In the genomic region with DNA sequence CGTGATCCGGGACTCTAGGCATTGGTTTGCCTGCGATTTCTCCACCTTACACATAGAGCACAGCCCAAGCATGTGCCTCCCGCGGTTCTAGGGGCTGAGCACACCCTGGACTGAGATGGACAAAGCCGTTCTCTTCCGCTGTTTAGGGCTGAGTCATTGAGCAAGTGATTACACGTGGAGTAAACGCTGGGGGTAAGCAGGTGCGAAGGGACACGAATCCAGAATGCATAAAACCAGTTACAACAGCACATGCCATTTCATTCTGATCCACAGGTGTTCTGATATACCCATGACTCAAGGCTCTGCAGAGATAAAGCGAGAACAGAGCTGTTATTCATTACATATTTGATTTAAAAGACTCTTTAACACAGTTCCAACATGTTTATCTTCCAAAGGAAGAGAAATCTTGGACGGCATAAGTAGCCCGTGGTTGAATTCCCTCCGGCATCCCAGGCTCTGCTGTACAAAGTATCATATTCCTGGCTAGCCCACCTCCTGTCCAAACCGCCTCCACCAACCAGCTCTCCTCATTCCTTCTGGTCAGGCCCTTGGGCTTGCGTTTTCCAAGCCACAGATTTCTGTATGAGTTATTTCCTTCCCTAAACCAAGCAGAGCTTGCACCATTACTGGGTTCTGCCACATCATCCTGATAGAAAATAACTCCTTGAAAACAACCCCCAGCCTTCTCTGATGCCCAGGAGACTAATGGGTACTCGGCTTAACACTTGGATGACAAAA, we compare ENCODE assay signal across 14 cellular contexts. TPM values are rescaled to one million over a fixed set of nuclear protein-coding genes. Genes with fewer than 3 reads are reported as not detected.
DNase-seq lines count a peak whose midpoint lies in the region; ATAC-seq and TF ChIP-seq lines count a peak whose summit lies in the region.
"Had no signal": no experiment of that assay in that cellular context is flagged by ENCODE, and none has a peak within 500 bp of the region (broad histone marks: within the 10 kb centered on the region; RNA-seq: fewer than 3 reads in every experiment).

No MANE protein-coding gene starts in this region.

- H3K4me2 ChIP-seq in BLaER1 treated with 17β-estradiol and CSF1 and Interleukin-3, amounts not matched to agents 10 nM and 100 nM, result peak overlapping the region in 9 of 11 experiments; percentile 10 to 84 (median 78); a peak in 16 of 22 replicates
- H3K4me2 ChIP-seq in mesendoderm (ENCODE audit: low read length), result no peak overlapping the region

- no peak overlapping the region for H3K4me3 ChIP-seq in BLaER1 treated with 17β-estradiol and CSF1 and Interleukin-3, amounts not matched to agents 10 nM and 100 nM
- H3K4me3 ChIP-seq in mesendoderm (ENCODE audit: low read length), result no peak overlapping the region
- H3K4me3 ChIP-seq: lower lobe of right lung, SK-N-MC had no signal

- H3K18ac ChIP-seq in mesendoderm (ENCODE audit: low read length), result no peak overlapping the region

- ATAC-seq in esophagus mucosa (peak; percentile 87), omental fat pad (ENCODE audit: low FRiP score) (peak; percentile 13), HG02840 (IDR thresholded peaks at IDR 0.05; ENCODE audit: low FRiP score, unreplicated experiment) (no peak), GM21717 (IDR thresholded peaks at IDR 0.05; ENCODE audit: unreplicated experiment) (no peak)

- H3K27me3 ChIP-seq in BLaER1 treated with 17β-estradiol and CSF1 and Interleukin-3, amounts not matched to agents 10 nM and 100 nM, result no peaks in the 10 kb centered on the region
- H3K27me3 ChIP-seq in mesendoderm (ENCODE audit: insufficient read depth, low read length, poor library complexity), result no peaks in the 10 kb centered on the region

- WGBS in mesendoderm (ENCODE audit: extremely low coverage, insufficient coverage, low lambda C conversion rate), result no CpG with 5 or more reads among the region's 18 CpGs

- H3K23ac ChIP-seq in mesendoderm (ENCODE audit: low read length), result no peak overlapping the region

- TF ChIP-seq CTCF in omental fat pad (IDR thresholded peaks at IDR 0.05), result no peak

- DNase-seq in NOMO-1 (lab: John Stamatoyannopoulos, UW; ENCODE audit: unreplicated experiment in 2 of 2), result peak; percentile 61 to 62
- no peak for DNase-seq in omental fat pad (ENCODE audit: low spot score)
- DNase-seq in mesendoderm, result no peak
- no peak for DNase-seq in OCI-M2 (lab: John Stamatoyannopoulos, UW; ENCODE audit: unreplicated experiment)
- DNase-seq: CD4-positive, alpha-beta memory T cell; lower lobe of right lung; NCI-H2107 had no signal

- no peak overlapping the region for H2BK15ac ChIP-seq in mesendoderm (replicated peaks; ENCODE audit: low read depth)

- H4K8ac ChIP-seq in mesendoderm (ENCODE audit: low read depth, low read length), result no peak overlapping the region

- no peaks in the 10 kb centered on the region for H3K36me3 ChIP-seq in BLaER1 treated with 17β-estradiol and CSF1 and Interleukin-3, amounts not matched to agents 10 nM and 100 nM
- H3K36me3 ChIP-seq in mesendoderm (ENCODE audit: control insufficient read depth, insufficient read depth, low read length), result no peaks in the 10 kb centered on the region
- H3K36me3 ChIP-seq: lower lobe of right lung had no signal

- no peak overlapping the region for H2BK120ac ChIP-seq in mesendoderm (ENCODE audit: low read depth, low read length)

- no peak overlapping the region for H3K56ac ChIP-seq in mesendoderm (ENCODE audit: low read length)

- no peaks in the 10 kb centered on the region for H4K20me1 ChIP-seq in BLaER1 treated with 17β-estradiol and CSF1 and Interleukin-3, amounts not matched to agents 10 nM and 100 nM

- no peak overlapping the region for H2AK5ac ChIP-seq in mesendoderm (ENCODE audit: low read length)

- no peak overlapping the region for H2BK5ac ChIP-seq in mesendoderm (ENCODE audit: low read length)

- peak overlapping the region in 4 of 11 experiments; percentile 5 to 68 (median 42); a peak in 4 of 22 replicates for H3K9ac ChIP-seq in BLaER1 treated with 17β-estradiol and CSF1 and Interleukin-3, amounts not matched to agents 10 nM and 100 nM
- H3K9ac ChIP-seq in mesendoderm (ENCODE audit: low read length), result no peak overlapping the region

- peak overlapping the region in 8 of 11 experiments; percentile 46 to 86 (median 80); a peak in 13 of 22 replicates for H3K27ac ChIP-seq in BLaER1 treated with 17β-estradiol and CSF1 and Interleukin-3, amounts not matched to agents 10 nM and 100 nM
- no peak overlapping the region for H3K27ac ChIP-seq in mesendoderm (ENCODE audit: low read depth, low read length)
- H3K27ac ChIP-seq: lower lobe of right lung, SK-N-MC had no signal

- no peak overlapping the region for H4K5ac ChIP-seq in mesendoderm (ENCODE audit: low read length)

- peaks cover 0 to 27% (median 0%) of the 10 kb centered on the region in 11 experiments; a peak in 8 of 22 replicates for H3K9me3 ChIP-seq in BLaER1 treated with 17β-estradiol and CSF1 and Interleukin-3, amounts not matched to agents 10 nM and 100 nM (replicated peaks in 1 of 11)
- H3K9me3 ChIP-seq: lower lobe of right lung had no signal

- H3K79me2 ChIP-seq in mesendoderm (ENCODE audit: control insufficient read depth, insufficient read depth, low read length), result no peaks in the 10 kb centered on the region

- H3K4me1 ChIP-seq in BLaER1 treated with 17β-estradiol and CSF1 and Interleukin-3, amounts not matched to agents 10 nM and 100 nM, result peaks cover 10 to 71% (median 61%) of the 10 kb centered on the region in 10 experiments; a peak in 19 of 20 replicates
- H3K4me1 ChIP-seq in mesendoderm (ENCODE audit: control insufficient read depth, low read depth, low read length), result no peaks in the 10 kb centered on the region
- H3K4me1 ChIP-seq: lower lobe of right lung had no signal

- no peak overlapping the region for H3K4ac ChIP-seq in mesendoderm (ENCODE audit: low read depth, low read length)

- no peaks in the 10 kb centered on the region for H3K79me1 ChIP-seq in mesendoderm (ENCODE audit: low read length)

RNA-seq across cellular contexts. Expression of a gene that starts 36.2 kb away (rescaled TPM):
- 50.0 TPM for total RNA-seq in esophagus mucosa
- total RNA-seq in omental fat pad, result 100 to 1,000 TPM in 2 of 4 donors, 10 to 100 TPM in 2; 53.5 to 115 (median 93.8) TPM
- 9.5 TPM for polyA plus RNA-seq in mesendoderm (2013, experiment 1 of 2)
- polyA plus RNA-seq in mesendoderm (2013, experiment 2 of 2), result 10.1 TPM
- total RNA-seq: CD4-positive, alpha-beta memory T cell; endothelial cell of umbilical vein; HT-29 had no signal

Comparison
In these comparisons a context has a peak if more than half of its experiments do, and no peak if none do; other contexts are left out.
1. DNase-seq: peak in NOMO-1 (2 of 2); none in omental fat pad (single experiment), mesendoderm (single experiment) and OCI-M2 (single experiment).
2. ATAC-seq: peak in esophagus mucosa (single experiment) and omental fat pad (single experiment); none in HG02840 (single experiment) and GM21717 (single experiment).